In genomic region chr1:212819704-212820103, GRCh38 we compare ENCODE assay signal across 12 cellular contexts. TPM values are rescaled to one million over a fixed set of nuclear protein-coding genes. Genes with fewer than 3 reads are reported as not detected.
DNase-seq lines count a peak whose midpoint lies in the region; ATAC-seq and TF ChIP-seq lines count a peak whose summit lies in the region.
"Had no signal": no experiment of that assay in that cellular context is flagged by ENCODE, and none has a peak within 500 bp of the region (broad histone marks: within the 10 kb centered on the region; RNA-seq: fewer than 3 reads in every experiment).

No MANE protein-coding gene starts in this region.

- H3K9me3 Mint-ChIP-seq in CD14-positive monocyte: peaks cover 5 to 15% (median 10%) of the 10 kb centered on the region in 7 donors
- H3K9me3 Mint-ChIP-seq in CD8-positive, alpha-beta memory T cell: peaks cover 0 to 8% (median 6%) of the 10 kb centered on the region in 5 donors
- peaks cover 8% of the 10 kb centered on the region for H3K9me3 Mint-ChIP-seq in activated T-helper 1 cell treated with anti-CD3 and anti-CD28 coated beads, Interleukin-12 subunit alpha, Interleukin-12 subunit beta, Interleukin-2, Interleukin-4 antibody, amounts not matched to agents 30 ng/mL and 10 ng/mL and 1 ng/mL, durations not matched to agents 14 hours and 24 hours and 36 hours

- POLR2A ChIA-PET in CD8-positive, alpha-beta memory T cell (lab: Charles Lee): no interaction called here

- H3K36me3 Mint-ChIP-seq in CD14-positive monocyte: peaks cover 12 to 13% of the 10 kb centered on the region in 2 donors
- H3K36me3 Mint-ChIP-seq in CD8-positive, alpha-beta memory T cell: peaks cover 3 to 12% (median 6%) of the 10 kb centered on the region in 3 donors
- H3K36me3 Mint-ChIP-seq in activated T-helper 1 cell treated with anti-CD3 and anti-CD28 coated beads, Interleukin-12 subunit alpha, Interleukin-12 subunit beta, Interleukin-2, Interleukin-4 antibody, amounts not matched to agents 30 ng/mL and 10 ng/mL and 1 ng/mL, durations not matched to agents 14 hours and 24 hours and 36 hours (ENCODE audit: low read depth): peaks cover 6% of the 10 kb centered on the region

- H3K4me1 ChIP-seq in adipocyte (ENCODE audit: control insufficient read depth, insufficient read depth, low read length): peaks cover 13% of the 10 kb centered on the region
- H3K4me1 ChIP-seq in CD8-positive, alpha-beta memory T cell (ENCODE audit: insufficient read depth, low read length): no peaks in the 10 kb centered on the region

- peaks cover 0 to 1% (median 0%) of the 10 kb centered on the region in 3 donors for H3K27me3 Mint-ChIP-seq in CD14-positive monocyte (ENCODE audit: low read depth in 3 of 3)
- no peaks in the 10 kb centered on the region for H3K27me3 Mint-ChIP-seq in CD8-positive, alpha-beta memory T cell
- peaks cover 4% of the 10 kb centered on the region for H3K27me3 Mint-ChIP-seq in activated T-helper 1 cell treated with anti-CD3 and anti-CD28 coated beads, Interleukin-12 subunit alpha, Interleukin-12 subunit beta, Interleukin-2, Interleukin-4 antibody, amounts not matched to agents 30 ng/mL and 10 ng/mL and 1 ng/mL, durations not matched to agents 14 hours and 24 hours and 36 hours (ENCODE audit: insufficient read depth)

- H3K9me3 ChIP-seq in adipocyte (ENCODE audit: control insufficient read depth, low read length): peaks cover under 1% of the 10 kb centered on the region
- H3K9me3 ChIP-seq in CD8-positive, alpha-beta memory T cell (ENCODE audit: low read length): no peaks in the 10 kb centered on the region

- H3K9ac ChIP-seq in adipocyte (ENCODE audit: low read length): no peak overlapping the region

- no peaks in the 10 kb centered on the region for H3K27me3 ChIP-seq in adipocyte (replicated peaks; ENCODE audit: control insufficient read depth, insufficient read depth, low read length)
- H3K27me3 ChIP-seq in CD8-positive, alpha-beta memory T cell (ENCODE audit: insufficient read depth, low read length, poor library complexity, severe bottlenecking): no peaks in the 10 kb centered on the region

- H3K4me3 ChIP-seq in adipocyte (ENCODE audit: low read length): no peak overlapping the region
- no peak overlapping the region for H3K4me3 ChIP-seq in CD8-positive, alpha-beta memory T cell (ENCODE audit: low read length)

- TF ChIP-seq CTCF in CD14-positive monocyte (IDR thresholded peaks at IDR 0.05): no peak

- DNase-seq in CD14-positive monocyte (ENCODE audit: low spot score): no peak
- DNase-seq in GM19240 (ENCODE audit: insufficient read length, low spot score): peak; percentile 3
- DNase-seq in adipocyte (ENCODE audit: low read depth): peak; percentile 4
- no peak for DNase-seq in stimulated activated CD4-positive, alpha-beta T cell treated with anti-CD3 and anti-CD28 coated beads, Interleukin-4, amount 100 ng/mL, for 4 hours
- no peak for DNase-seq in CD8-positive, alpha-beta memory T cell
- DNase-seq in NCI-H146 (lab: John Stamatoyannopoulos, UW): no peak
- DNase-seq in activated T-helper 1 cell treated with anti-CD3 and anti-CD28 coated beads, Interleukin-12 subunit alpha, Interleukin-12 subunit beta, Interleukin-2, Interleukin-4 antibody, amounts not matched to agents 30 ng/mL and 10 ng/mL and 1 ng/mL, durations not matched to agents 14 hours and 24 hours and 36 hours (ENCODE audit: low spot score): no peak
- DNase-seq: activated naive CD4-positive, alpha-beta T cell treated with Interleukin-2 at 50 U/mL for 16 hours; NCI-H526 treated with DMSO at 0.1 percent for 48 hours had no signal

- H3K27ac ChIP-seq in CD8-positive, alpha-beta memory T cell (ENCODE audit: low read depth, low read length): no peak overlapping the region
- H3K27ac ChIP-seq: epithelial cell of prostate had no signal

- CTCF ChIA-PET in CD8-positive, alpha-beta memory T cell (lab: Charles Lee): no interaction called here

- peak; percentile 53 for ATAC-seq in HG03103 (IDR thresholded peaks at IDR 0.05; ENCODE audit: low read depth, unreplicated experiment)

- H3K4me1 Mint-ChIP-seq in CD14-positive monocyte: peaks cover 22% of the 10 kb centered on the region
- no peaks in the 10 kb centered on the region for H3K4me1 Mint-ChIP-seq in CD8-positive, alpha-beta memory T cell
- peaks cover 7% of the 10 kb centered on the region for H3K4me1 Mint-ChIP-seq in activated T-helper 1 cell treated with anti-CD3 and anti-CD28 coated beads, Interleukin-12 subunit alpha, Interleukin-12 subunit beta, Interleukin-2, Interleukin-4 antibody, amounts not matched to agents 30 ng/mL and 10 ng/mL and 1 ng/mL, durations not matched to agents 14 hours and 24 hours and 36 hours (ENCODE audit: low read depth)

- intact Hi-C loops in CD14-positive monocyte (cut with micrococcal nuclease): no loop called here
- intact Hi-C loops in activated T-helper 1 cell treated with anti-CD3 and anti-CD28 coated beads, Interleukin-12 subunit alpha, Interleukin-12 subunit beta, Interleukin-2, Interleukin-4 antibody, amounts not matched to agents 30 ng/mL and 10 ng/mL and 1 ng/mL, durations not matched to agents 14 hours and 24 hours and 36 hours (cut with micrococcal nuclease): no loop called here

- peak overlapping the region; percentile 38 to 85 for H3K4me3 Mint-ChIP-seq in CD14-positive monocyte
- H3K4me3 Mint-ChIP-seq in CD8-positive, alpha-beta memory T cell: no peak overlapping the region
- no peak overlapping the region for H3K4me3 Mint-ChIP-seq in activated T-helper 1 cell treated with anti-CD3 and anti-CD28 coated beads, Interleukin-12 subunit alpha, Interleukin-12 subunit beta, Interleukin-2, Interleukin-4 antibody, amounts not matched to agents 30 ng/mL and 10 ng/mL and 1 ng/mL, durations not matched to agents 14 hours and 24 hours and 36 hours

- H3K27ac Mint-ChIP-seq in CD14-positive monocyte: peak overlapping the region in 5 of 7 donors; percentile 9 to 70 (median 33)
- H3K27ac Mint-ChIP-seq in CD8-positive, alpha-beta memory T cell: no peak overlapping the region
- no peak overlapping the region for H3K27ac Mint-ChIP-seq in activated T-helper 1 cell treated with anti-CD3 and anti-CD28 coated beads, Interleukin-12 subunit alpha, Interleukin-12 subunit beta, Interleukin-2, Interleukin-4 antibody, amounts not matched to agents 30 ng/mL and 10 ng/mL and 1 ng/mL, durations not matched to agents 14 hours and 24 hours and 36 hours

- H3K36me3 ChIP-seq in adipocyte (ENCODE audit: control insufficient read depth, insufficient read depth, low read length, severe bottlenecking): peaks cover 3% of the 10 kb centered on the region
- no peaks in the 10 kb centered on the region for H3K36me3 ChIP-seq in CD8-positive, alpha-beta memory T cell (ENCODE audit: insufficient read depth, low read length)

RNA-seq across cellular contexts. Expression of gene SPATA45, which starts 27.7 kb away (rescaled TPM):
- not detected for polyA plus RNA-seq in CD14-positive monocyte
- total RNA-seq in CD8-positive, alpha-beta memory T cell: not detected
- not detected for polyA plus RNA-seq in CD8-positive, alpha-beta memory T cell
- not detected in 2 replicates for total RNA-seq in activated T-helper 1 cell treated with anti-CD3 and anti-CD28 coated beads, Interleukin-12 subunit alpha, Interleukin-12 subunit beta, Interleukin-2, Interleukin-4 antibody, amounts not matched to agents 30 ng/mL and 10 ng/mL and 1 ng/mL, durations not matched to agents 14 hours and 24 hours and 36 hours
- polyA plus RNA-seq: liver had no signal

RNA-seq across cellular contexts. Expression of gene TATDN3, which starts 28.0 kb away (rescaled TPM):
- polyA plus RNA-seq in CD14-positive monocyte: 10 to 100 TPM; 31.4 to 34.3 TPM
- 10 to 100 TPM; 18.0 to 18.5 TPM for total RNA-seq in CD8-positive, alpha-beta memory T cell
- polyA plus RNA-seq in CD8-positive, alpha-beta memory T cell: 17.8 TPM
- 14.4 and 18.5 TPM in 2 replicates for total RNA-seq in activated T-helper 1 cell treated with anti-CD3 and anti-CD28 coated beads, Interleukin-12 subunit alpha, Interleukin-12 subunit beta, Interleukin-2, Interleukin-4 antibody, amounts not matched to agents 30 ng/mL and 10 ng/mL and 1 ng/mL, durations not matched to agents 14 hours and 24 hours and 36 hours

RNA-seq across cellular contexts. Expression of gene NSL1, which starts 28.1 kb away (rescaled TPM):
- 10 to 100 TPM; 62.3 to 80.3 TPM for polyA plus RNA-seq in CD14-positive monocyte
- 10 to 100 TPM; 39.5 to 42.0 TPM for total RNA-seq in CD8-positive, alpha-beta memory T cell
- polyA plus RNA-seq in CD8-positive, alpha-beta memory T cell: 53.2 TPM
- 40.2 and 44.7 TPM in 2 replicates for total RNA-seq in activated T-helper 1 cell treated with anti-CD3 and anti-CD28 coated beads, Interleukin-12 subunit alpha, Interleukin-12 subunit beta, Interleukin-2, Interleukin-4 antibody, amounts not matched to agents 30 ng/mL and 10 ng/mL and 1 ng/mL, durations not matched to agents 14 hours and 24 hours and 36 hours

RNA-seq across cellular contexts. Expression of gene FLVCR1, which starts 38.4 kb away (rescaled TPM):
- polyA plus RNA-seq in CD14-positive monocyte: 1 to 10 TPM; 1.8 to 2.8 TPM
- total RNA-seq in CD8-positive, alpha-beta memory T cell: 10 to 100 TPM; 11.7 to 14.9 TPM
- polyA plus RNA-seq in CD8-positive, alpha-beta memory T cell: 4.0 TPM
- 18.5 and 18.7 TPM in 2 replicates for total RNA-seq in activated T-helper 1 cell treated with anti-CD3 and anti-CD28 coated beads, Interleukin-12 subunit alpha, Interleukin-12 subunit beta, Interleukin-2, Interleukin-4 antibody, amounts not matched to agents 30 ng/mL and 10 ng/mL and 1 ng/mL, durations not matched to agents 14 hours and 24 hours and 36 hours

Comparison
In these comparisons a context has a peak if more than half of its experiments do, and no peak if none do; other contexts are left out.
1. DNase-seq: peak in GM19240 (single experiment) and adipocyte (single experiment); none in CD14-positive monocyte (single experiment), stimulated activated CD4-positive, alpha-beta T cell treated with anti-CD3 and anti-CD28 coated beads, Interleukin-4, amount 100 ng/mL, for 4 hours (0 of 2), CD8-positive, alpha-beta memory T cell (0 of 5), NCI-H146 (single experiment) and activated T-helper 1 cell treated with anti-CD3 and anti-CD28 coated beads, Interleukin-12 subunit alpha, Interleukin-12 subunit beta, Interleukin-2, Interleukin-4 antibody, amounts not matched to agents 30 ng/mL and 10 ng/mL and 1 ng/mL, durations not matched to agents 14 hours and 24 hours and 36 hours (single experiment).
2. H3K27ac Mint-ChIP-seq: peak in CD14-positive monocyte (5 of 7); none in CD8-positive, alpha-beta memory T cell (0 of 8) and activated T-helper 1 cell treated with anti-CD3 and anti-CD28 coated beads, Interleukin-12 subunit alpha, Interleukin-12 subunit beta, Interleukin-2, Interleukin-4 antibody, amounts not matched to agents 30 ng/mL and 10 ng/mL and 1 ng/mL, durations not matched to agents 14 hours and 24 hours and 36 hours (single experiment).
3. H3K4me3 Mint-ChIP-seq: peak in CD14-positive monocyte (2 of 2); none in CD8-positive, alpha-beta memory T cell (0 of 7) and activated T-helper 1 cell treated with anti-CD3 and anti-CD28 coated beads, Interleukin-12 subunit alpha, Interleukin-12 subunit beta, Interleukin-2, Interleukin-4 antibody, amounts not matched to agents 30 ng/mL and 10 ng/mL and 1 ng/mL, durations not matched to agents 14 hours and 24 hours and 36 hours (single experiment).